ENCODE assay signal across 8 cellular contexts in the genomic region with DNA sequence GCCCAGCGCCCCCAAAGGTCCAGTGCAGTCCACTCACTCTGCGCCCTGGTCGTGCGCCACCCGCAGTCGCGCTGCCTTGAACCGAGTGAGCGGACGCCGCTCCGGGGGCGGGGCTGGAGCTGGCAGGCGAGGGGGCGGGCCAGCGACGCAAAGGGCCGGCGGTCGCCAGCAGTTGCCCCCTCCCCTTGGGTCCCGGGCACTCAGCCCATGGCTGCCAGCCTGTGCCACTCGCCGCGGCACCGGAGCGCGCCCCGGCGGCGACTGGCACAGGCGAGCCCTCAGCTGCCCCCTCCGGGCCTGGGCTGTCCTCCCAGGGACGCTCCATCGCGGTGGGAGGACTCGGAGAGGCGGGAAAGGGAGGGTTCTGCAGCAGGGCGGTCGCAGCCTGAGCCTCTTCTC. TPM values are rescaled to one million over a fixed set of nuclear protein-coding genes. Genes with fewer than 3 reads are reported as not detected.
A peak's percentile ranks its signal among the peaks of the same experiment; 100 is the strongest.
DNase-seq lines count a peak whose midpoint lies in the region; ATAC-seq and TF ChIP-seq lines count a peak whose summit lies in the region.

A gene with protein sequence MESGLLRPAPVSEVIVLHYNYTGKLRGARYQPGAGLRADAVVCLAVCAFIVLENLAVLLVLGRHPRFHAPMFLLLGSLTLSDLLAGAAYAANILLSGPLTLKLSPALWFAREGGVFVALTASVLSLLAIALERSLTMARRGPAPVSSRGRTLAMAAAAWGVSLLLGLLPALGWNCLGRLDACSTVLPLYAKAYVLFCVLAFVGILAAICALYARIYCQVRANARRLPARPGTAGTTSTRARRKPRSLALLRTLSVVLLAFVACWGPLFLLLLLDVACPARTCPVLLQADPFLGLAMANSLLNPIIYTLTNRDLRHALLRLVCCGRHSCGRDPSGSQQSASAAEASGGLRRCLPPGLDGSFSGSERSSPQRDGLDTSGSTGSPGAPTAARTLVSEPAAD (minus strand): TSS at position 87 of the 399 bp plus-strand sequence. CDS start 2,436 bp downstream, outside the sequence.

- no peak for DNase-seq in activated CD8-positive, alpha-beta memory T cell treated with anti-CD3 and anti-CD28 coated beads, Interleukin-2, amount 10 ng/mL, durations not matched to agents 7 days and 5 days
- no peak for DNase-seq in activated CD8-positive, alpha-beta memory T cell treated with anti-CD3 and anti-CD28 coated beads for 24 hours
- DNase-seq in RWPE1 (ENCODE audit: low spot score) (no peak), endothelial cell (ENCODE audit: low spot score) (no peak)
- peak in 2 of 10 donors; percentile 16 to 20 for DNase-seq in naive thymus-derived CD8-positive, alpha-beta T cell

- H3K4me3 Mint-ChIP-seq in activated CD8-positive, alpha-beta memory T cell treated with anti-CD3 and anti-CD28 coated beads, Interleukin-2, amount 10 ng/mL, durations not matched to agents 7 days and 5 days = peak within 1 kb of the TSS; percentile 43
- H3K4me3 Mint-ChIP-seq in endothelial cell (ENCODE audit: unreplicated experiment) = peak within 1 kb of the TSS; percentile 68
- peak within 1 kb of the TSS; percentile 70 to 89 (median 78) for H3K4me3 Mint-ChIP-seq in naive thymus-derived CD8-positive, alpha-beta T cell

- ATAC-seq in activated CD8-positive, alpha-beta memory T cell treated with anti-CD3 and anti-CD28 coated beads, Interleukin-2, amount 10 ng/mL, durations not matched to agents 7 days and 5 days = peak; percentile 43
- ATAC-seq in naive thymus-derived CD8-positive, alpha-beta T cell = peak; percentile 22 to 24
- ATAC-seq in GM21825 (IDR thresholded peaks at IDR 0.05; ENCODE audit: unreplicated experiment) (no peak), GM19328 (IDR thresholded peaks at IDR 0.05; ENCODE audit: unreplicated experiment) (no peak), GM21423 (IDR thresholded peaks at IDR 0.05; ENCODE audit: unreplicated experiment) (no peak)

- H3K27ac ChIP-seq in RWPE1 = peak within 1 kb of the TSS; percentile 91

- peak within 1 kb of the TSS; percentile 7 for H3K27ac Mint-ChIP-seq in activated CD8-positive, alpha-beta memory T cell treated with anti-CD3 and anti-CD28 coated beads, Interleukin-2, amount 10 ng/mL, durations not matched to agents 7 days and 5 days
- H3K27ac Mint-ChIP-seq in endothelial cell (ENCODE audit: unreplicated experiment) = no peak within 1 kb of the TSS
- H3K27ac Mint-ChIP-seq in naive thymus-derived CD8-positive, alpha-beta T cell = peak within 1 kb of the TSS in 7 of 10 donors; percentile 6 to 95 (median 60)

- H3K9me3 Mint-ChIP-seq in activated CD8-positive, alpha-beta memory T cell treated with anti-CD3 and anti-CD28 coated beads, Interleukin-2, amount 10 ng/mL, durations not matched to agents 7 days and 5 days (ENCODE audit: low read depth) = no peaks in the 10 kb centered on the region
- H3K9me3 Mint-ChIP-seq in endothelial cell (ENCODE audit: unreplicated experiment) = no peaks in the 10 kb centered on the region
- H3K9me3 Mint-ChIP-seq in naive thymus-derived CD8-positive, alpha-beta T cell = peaks cover 0 to 3% (median 0%) of the 10 kb centered on the region in 9 donors

- peaks cover 43% of the 10 kb centered on the region for H3K4me1 Mint-ChIP-seq in activated CD8-positive, alpha-beta memory T cell treated with anti-CD3 and anti-CD28 coated beads, Interleukin-2, amount 10 ng/mL, durations not matched to agents 7 days and 5 days
- H3K4me1 Mint-ChIP-seq in endothelial cell (ENCODE audit: unreplicated experiment) = peaks cover 18% of the 10 kb centered on the region
- peaks cover 15 to 52% (median 39%) of the 10 kb centered on the region in 4 donors for H3K4me1 Mint-ChIP-seq in naive thymus-derived CD8-positive, alpha-beta T cell

- CTCF ChIA-PET in activated CD8-positive, alpha-beta memory T cell treated with anti-CD3 and anti-CD28 coated beads, Interleukin-2, amount 10 ng/mL, durations not matched to agents 7 days and 5 days (lab: Charles Lee) = interaction anchor here (0.6 to 9.1 kb wide), 10 partner anchors 8 to 184 kb away, joined by 3 to 65 read pairs (median 5); a partner anchor contains a TSS
- CTCF ChIA-PET in RWPE1 (lab: Yijun Ruan, JAX) = interaction anchor here (0.6 to 2.0 kb wide), 5 partner anchors 9 to 187 kb away, joined by 3 to 8 read pairs (median 5); no protein-coding TSS in a partner anchor

- POLR2A ChIA-PET in RWPE1 (lab: Yijun Ruan, JAX; ENCODE audit: low non-redundant PET) = interaction anchor here (0.7 to 1.0 kb wide), 3 partner anchors 9 to 35 kb away, joined by 3 to 5 read pairs (median 4); no protein-coding TSS in a partner anchor
- POLR2A ChIA-PET in naive thymus-derived CD8-positive, alpha-beta T cell (lab: Charles Lee) = interaction anchor here (0.6 to 0.8 kb wide), 2 partner anchors 24 to 192 kb away, joined by 3 read pairs; no protein-coding TSS in a partner anchor

- no peak for TF ChIP-seq CTCF in RWPE1 (conservative IDR thresholded peaks at IDR 0.05; ENCODE audit: low read depth)
- TF ChIP-seq CTCF in endothelial cell (IDR thresholded peaks at IDR 0.05; ENCODE audit: unreplicated experiment) = no peak

- H3K36me3 Mint-ChIP-seq in activated CD8-positive, alpha-beta memory T cell treated with anti-CD3 and anti-CD28 coated beads, Interleukin-2, amount 10 ng/mL, durations not matched to agents 7 days and 5 days = no peaks in the 10 kb centered on the region
- H3K36me3 Mint-ChIP-seq in endothelial cell (ENCODE audit: low read depth, unreplicated experiment) = peaks cover 7% of the 10 kb centered on the region
- H3K36me3 Mint-ChIP-seq in naive thymus-derived CD8-positive, alpha-beta T cell = no peaks in the 10 kb centered on the region

- peaks cover 72% of the 10 kb centered on the region for H3K27me3 Mint-ChIP-seq in activated CD8-positive, alpha-beta memory T cell treated with anti-CD3 and anti-CD28 coated beads, Interleukin-2, amount 10 ng/mL, durations not matched to agents 7 days and 5 days
- H3K27me3 Mint-ChIP-seq in endothelial cell (ENCODE audit: unreplicated experiment) = peaks cover 42% of the 10 kb centered on the region
- H3K27me3 Mint-ChIP-seq in naive thymus-derived CD8-positive, alpha-beta T cell = peaks cover 34 to 72% (median 47%) of the 10 kb centered on the region in 5 donors

RNA-seq across cellular contexts. Expression of the gene that starts here (rescaled TPM):
- 1 to 10 TPM in 1 of 2 experiments, under 1 TPM in 1; 0.14 to 1.4 TPM for total RNA-seq in activated CD8-positive, alpha-beta memory T cell treated with anti-CD3 and anti-CD28 coated beads, Interleukin-2, amount 10 ng/mL, durations not matched to agents 7 days and 5 days
- total RNA-seq in endothelial cell (ENCODE audit: unreplicated experiment) = not detected
- total RNA-seq in naive thymus-derived CD8-positive, alpha-beta T cell = under 1 TPM; 0.81 to 0.85 TPM
- 10 to 100 TPM in 1 of 3 donors, 1 to 10 TPM in 1, under 1 TPM in 1; 0.99 to 77.2 (median 2.1) TPM for polyA plus RNA-seq in naive thymus-derived CD8-positive, alpha-beta T cell

Comparison
In these comparisons a context has a peak if more than half of its experiments do, and no peak if none do; other contexts are left out.
1. ATAC-seq: peak in activated CD8-positive, alpha-beta memory T cell treated with anti-CD3 and anti-CD28 coated beads, Interleukin-2, amount 10 ng/mL, durations not matched to agents 7 days and 5 days (single experiment) and naive thymus-derived CD8-positive, alpha-beta T cell (2 of 2); none in GM21825 (single experiment), GM19328 (single experiment) and GM21423 (single experiment).
2. Peak in every context shown above with its lines, with median percentiles within 50 percentile points of each other: H3K4me3 Mint-ChIP-seq.